Comparison of ENCODE assay signal across 8 cellular contexts in genomic region chr16:77971306-77972131, GRCh38. TPM values are rescaled to one million over a fixed set of nuclear protein-coding genes. Genes with fewer than 3 reads are reported as not detected.
DNase-seq lines count a peak whose midpoint lies in the region; ATAC-seq, FAIRE-seq and TF ChIP-seq lines count a peak whose summit lies in the region.

No MANE protein-coding gene starts in this region.

- no TSS peak for BruUV-seq in HepG2 (replicated peaks; lab: Mats Ljungman, UMichigan)

- peak; percentile 80 for TF ChIP-seq CTCF in GM12873 (IDR thresholded peaks at IDR 0.05; ENCODE audit: insufficient read depth, low read depth, low read length, missing control alignments)
- peak; percentile 92 for TF ChIP-seq CTCF in choroid plexus epithelial cell (conservative IDR thresholded peaks at IDR 0.05; ENCODE audit: low read depth, low read length)
- peak; percentile 95 for TF ChIP-seq CTCF in HepG2 (CRISPR knock-in tag; IDR thresholded peaks at IDR 0.05)

- POLR2A ChIA-PET in HepG2 (lab: Yijun Ruan, JAX) = no interaction called here

- H3K27me3 ChIP-seq in HepG2 (ENCODE audit: control insufficient read depth in 1 of 2, insufficient read depth in 2 of 2, low read length in 2 of 2) = peaks cover 0 to 7% of the 10 kb centered on the region in 2 experiments; a peak in 1 of 5 replicates

- CTCF ChIA-PET in HepG2 (lab: Yijun Ruan, JAX; ENCODE audit: low intra/inter-chr PET ratio, low total read pairs) = interaction anchor here (0.7 to 3.7 kb wide), 4 partner anchors 189 to 736 kb away, joined by 4 to 83 read pairs (median 7); no protein-coding TSS in a partner anchor

- H3K9me3 ChIP-seq in HepG2 (ENCODE audit: low read length) = no peaks in the 10 kb centered on the region

- no peak overlapping the region for H3K4me2 ChIP-seq in HepG2 (ENCODE audit: low read depth, low read length)

- no peaks in the 10 kb centered on the region for H3K4me1 ChIP-seq in HepG2 (ENCODE audit: insufficient read depth, low read length)

- H3K4me3 ChIP-seq in choroid plexus epithelial cell (ENCODE audit: low read depth, low read length) (no peak overlapping the region), HepG2 (replicated peaks in 1 of 3; ENCODE audit: insufficient read depth in 1 of 3, low read depth in 2 of 3, low read length in 3 of 3) (no peak overlapping the region)

- intact Hi-C loops in HepG2 (cut with micrococcal nuclease; ENCODE audit: unreplicated experiment) = loop anchor here (1.0 to 2.0 kb wide), 3 partner anchors 296 to 735 kb away; no protein-coding TSS in a partner anchor

- peak; percentile 83 for ATAC-seq in HG02852 (IDR thresholded peaks at IDR 0.05; ENCODE audit: unreplicated experiment)
- peak; percentile 91 for ATAC-seq in HepG2
- ATAC-seq in HG02623 (IDR thresholded peaks at IDR 0.05; ENCODE audit: unreplicated experiment) = no peak

- DNase-seq in NCI-H2107 (lab: John Stamatoyannopoulos, UW) (peak; percentile 85), choroid plexus epithelial cell (ENCODE audit: low read depth) (peak; percentile 85), HepG2 (ENCODE audit: low spot score) (peak; percentile 67)
- DNase-seq in activated CD4-positive, alpha-beta T cell treated with anti-CD3 and anti-CD28 coated beads for 24 hours (ENCODE audit: low read depth in 2 of 2) = peak; percentile 63 to 76
- DNase-seq in stimulated activated CD4-positive, alpha-beta T cell treated with anti-CD3 and anti-CD28 coated beads, Interleukin-4, amount 100 ng/mL, for 48 hours (ENCODE audit: low read depth in 2 of 2) = peak; percentile 61 to 85

- in situ Hi-C loops in HepG2 (cut with HindIII; ENCODE audit: extremely low pct_ligation_motif_present, low pct_unique_long_range_greater_than_20kb) = loop anchor here (5.0 to 25.0 kb wide), 3 partner anchors 184 to 734 kb away; partner anchors contain the start of gene VAT1L

- no peak for TF ChIP-seq EP300 in HepG2 (IDR thresholded peaks at IDR 0.05; ENCODE audit: low read depth in 2 of 2, low read length in 2 of 2)
- TF ChIP-seq EP300 in HepG2 (CRISPR knock-in tag; IDR thresholded peaks at IDR 0.05; ENCODE audit: borderline replicate concordance) = no peak

- no peak overlapping the region for H3K9ac ChIP-seq in HepG2 (ENCODE audit: insufficient read depth, low read depth, low read length)

- no peak overlapping the region for H2AFZ ChIP-seq in HepG2 (ENCODE audit: low read length)

- 12% methylated on average over 16 of the region's 16 CpGs for WGBS in HepG2 (ENCODE audit: low lambda C conversion rate)

- H3K79me2 ChIP-seq in HepG2 (ENCODE audit: insufficient read depth, low read length) = no peaks in the 10 kb centered on the region

- no peaks in the 10 kb centered on the region for H3K36me3 ChIP-seq in HepG2 (replicated peaks in 1 of 2; ENCODE audit: control insufficient read depth in 1 of 2, insufficient read depth in 2 of 2, low read length in 2 of 2)

- FAIRE-seq in HepG2 (lab: Jason Lieb, UNC) = peak; percentile 60

- H3K27ac ChIP-seq in HepG2 (ENCODE audit: extremely low read length, insufficient read depth, low read length) = no peak overlapping the region

- no peak for TF ChIP-seq POLR2A in HepG2 (IDR thresholded peaks at IDR 0.05; ENCODE audit: insufficient read depth in 1 of 2, low read depth in 2 of 2, low read length in 2 of 2)

- no peaks in the 10 kb centered on the region for H4K20me1 ChIP-seq in HepG2 (ENCODE audit: insufficient read depth, low read length)

- peak; percentile 87 for TF ChIP-seq RAD21 in HepG2 (CRISPR knock-in tag; IDR thresholded peaks at IDR 0.05)

TF ChIP-seq in HepG2, 621 proteins besides CTCF, POLR2A, EP300 and RAD21:
- TF ChIP-seq STAG1 (CRISPR knock-in tag; IDR thresholded peaks at IDR 0.05) (peak; percentile 97), ZNF549 (CRISPR knock-in tag; IDR thresholded peaks at IDR 0.05) (no peak), SMC3 (IDR thresholded peaks at IDR 0.05; ENCODE audit: low read length) (peak; percentile 98), HOXA5 (CRISPR knock-in tag; IDR thresholded peaks at IDR 0.05) (0 out of 2 replicates have a peak, but pooled peaks have one; percentile 33), KDM3A (CRISPR knock-in tag; IDR thresholded peaks at IDR 0.05; ENCODE audit: low read depth) (no peak), SALL1 (CRISPR knock-in tag; IDR thresholded peaks at IDR 0.05) (peak; percentile 35; the same call in 1 of the 2 replicates), ZNF710 (CRISPR knock-in tag; IDR thresholded peaks at IDR 0.05; ENCODE audit: borderline replicate concordance) (0 out of 2 replicates have a peak, but pooled peaks have one; percentile 12), ZFX (CRISPR knock-in tag; IDR thresholded peaks at IDR 0.05; ENCODE audit: low read depth) (peak; percentile 16; the same call in 1 of the 2 replicates), ZFP36 (IDR thresholded peaks at IDR 0.05; ENCODE audit: borderline replicate concordance, low read depth, low read length, partially characterized antibody) (peak; percentile 25), TEAD3 (CRISPR knock-in tag; optimal IDR thresholded peaks at IDR 0.05; ENCODE audit: borderline replicate concordance) (peak; percentile 32), CREB1 (IDR thresholded peaks at IDR 0.05) (0 out of 2 replicates have a peak, but pooled peaks have one; percentile 20), CREB1 (CRISPR knock-in tag; IDR thresholded peaks at IDR 0.05) (no peak), KDM5A (IDR thresholded peaks at IDR 0.05; ENCODE audit: borderline replicate concordance, low read length) (no peak), ATF7 (IDR thresholded peaks at IDR 0.05) (peak; percentile 81), ATF7 (CRISPR knock-in tag; IDR thresholded peaks at IDR 0.05) (no peak)

RNA-seq across cellular contexts. Expression of gene CLEC3A, which starts 50.8 kb away (rescaled TPM):
- not detected in 2 replicates for total RNA-seq in HepG2 (2016; rRNA removed; fragmentation: Illumina TruSeq; extraction: Trizol)
- not detected in 2 replicates for total RNA-seq in HepG2 (2016; cell fraction: cytosol; rRNA removed; fragmentation: Illumina TruSeq; extraction: Trizol; ENCODE audit: low read depth)
- not detected in 2 replicates for total RNA-seq in HepG2 (2016; cell fraction: insoluble cytoplasmic fraction; rRNA removed; fragmentation: Illumina TruSeq; extraction: Trizol)
- not detected in 2 replicates for total RNA-seq in HepG2 (2016; cell fraction: membrane; rRNA removed; fragmentation: Illumina TruSeq; extraction: Trizol)
- not detected in 2 replicates for total RNA-seq in HepG2 (2016; cell fraction: nucleus; rRNA removed; fragmentation: Illumina TruSeq; extraction: Trizol)
- not detected in 2 replicates for polyA plus RNA-seq in HepG2 (2011; rRNA removed)
- polyA plus RNA-seq in HepG2 (2011; cell fraction: cytosol; rRNA removed) = not detected in 2 replicates
- not detected in 2 replicates for polyA plus RNA-seq in HepG2 (2011; cell fraction: nucleus; rRNA removed)
- polyA plus RNA-seq in HepG2 (2012) = not detected in 2 replicates
- polyA plus RNA-seq in HepG2 (2016; cell fraction: cytosol; fragmentation: Illumina TruSeq; extraction: Trizol; ENCODE audit: low read depth) = not detected in 2 replicates
- polyA plus RNA-seq in HepG2 (2016; cell fraction: insoluble cytoplasmic fraction; fragmentation: Illumina TruSeq; extraction: Trizol; ENCODE audit: low read depth) = not detected in 2 replicates
- polyA plus RNA-seq in HepG2 (2016; cell fraction: membrane; fragmentation: Illumina TruSeq; extraction: Trizol; ENCODE audit: low read depth) = not detected in 2 replicates
- not detected in 2 replicates for polyA plus RNA-seq in HepG2 (2016; cell fraction: nucleus; fragmentation: Illumina TruSeq; extraction: Trizol; ENCODE audit: insufficient read depth, low read depth)
- polyA minus RNA-seq in HepG2 (2011; rRNA and poly(A)+ RNA removed; ENCODE audit: low replicate concordance) = not detected in 2 replicates
- polyA minus RNA-seq in HepG2 (2011; cell fraction: cytosol; rRNA and poly(A)+ RNA removed) = not detected in 2 replicates
- not detected in 2 replicates for polyA minus RNA-seq in HepG2 (2011; cell fraction: nucleus; rRNA and poly(A)+ RNA removed)
